Comparison of ENCODE assay signal across 23 cellular contexts in genomic region chr15:69824877-69825406, GRCh38.
"Had no signal": no experiment of that assay in that cellular context is flagged by ENCODE, and none has a peak within 500 bp of the region (broad histone marks: within the 10 kb centered on the region; RNA-seq: fewer than 3 reads in every experiment).

No MANE protein-coding gene starts in this region.

- H3K36me3 Mint-ChIP-seq: naive thymus-derived CD4-positive, alpha-beta T cell; natural killer cell treated with Interleukin-12 subunit alpha and Interleukin-12 subunit beta and Interleukin-15 and Interleukin-18, amount 100 ng/mL, for 72 hours; stimulated activated naive B cell treated with anti-CD40 and anti-IgM and Interleukin-4, amounts not matched to agents 10 μg/mL and 1 μg/mL and 100 μg/mL, for 72 hours had no signal

- H3K9me3 ChIP-seq: left ventricle myocardium inferior, mucosa of descending colon, right atrium auricular region, stomach, testis, thyroid gland, transverse colon, upper lobe of left lung had no signal

- H2AFZ ChIP-seq: hepatocyte, parathyroid adenoma had no signal

- H3K4me3 Mint-ChIP-seq: naive thymus-derived CD4-positive, alpha-beta T cell; natural killer cell treated with Interleukin-12 subunit alpha and Interleukin-12 subunit beta and Interleukin-15 and Interleukin-18, amount 100 ng/mL, for 72 hours; stimulated activated naive B cell treated with anti-CD40 and anti-IgM and Interleukin-4, amounts not matched to agents 10 μg/mL and 1 μg/mL and 100 μg/mL, for 72 hours had no signal

- H3K9ac ChIP-seq: parathyroid adenoma had no signal

- H3K27ac ChIP-seq: hepatocyte, left ventricle myocardium inferior, parathyroid adenoma, right atrium auricular region, skin epidermis, stomach, testis, thyroid gland, transverse colon, upper lobe of left lung had no signal

- H3K36me3 ChIP-seq: left ventricle myocardium inferior, right atrium auricular region, stomach, thyroid gland, transverse colon, upper lobe of left lung had no signal

- H3K4me3 ChIP-seq: hepatocyte, left ventricle myocardium inferior, lung, mucosa of descending colon, right atrium auricular region, skin epidermis, stomach, testis, thyroid gland, transverse colon, upper lobe of left lung had no signal

- ATAC-seq: mucosa of descending colon; naive thymus-derived CD4-positive, alpha-beta T cell; natural killer cell treated with Interleukin-12 subunit alpha and Interleukin-12 subunit beta and Interleukin-15 and Interleukin-18, amount 100 ng/mL, for 72 hours; sciatic nerve; stimulated activated naive B cell treated with anti-CD40 and anti-IgM and Interleukin-4, amounts not matched to agents 10 μg/mL and 1 μg/mL and 100 μg/mL, for 72 hours; stimulated activated naive CD8-positive, alpha-beta T cell treated with anti-CD3 and anti-CD28 coated beads, Interleukin-15, Interleukin-2, amounts not matched to agents 100 U/mL and 50 U/mL, for 24 hours had no signal

- DNase-seq: islet precursor cell; left ventricle myocardium inferior; midbrain; mucosa of descending colon; naive thymus-derived CD4-positive, alpha-beta T cell; stimulated activated CD4-positive, alpha-beta T cell treated with anti-CD3 and anti-CD28 coated beads, Interleukin-12 subunit alpha, Interleukin-12 subunit beta, amount 100 ng/mL, for 4 hours; stimulated activated CD4-positive, alpha-beta T cell treated with anti-CD3 and anti-CD28 coated beads, Interleukin-15, amount 100 ng/mL, for 24 hours; stimulated activated CD4-positive, alpha-beta T cell treated with anti-CD3 and anti-CD28 coated beads, Interleukin-2, amount 100 ng/mL, for 24 hours; stimulated activated CD4-positive, alpha-beta T cell treated with anti-CD3 and anti-CD28 coated beads, Interleukin-4, amount 100 ng/mL, for 1 hour; stimulated activated naive B cell treated with anti-CD40 and anti-IgM and Interleukin-4, amounts not matched to agents 10 μg/mL and 1 μg/mL and 100 μg/mL, for 72 hours; stimulated activated naive CD8-positive, alpha-beta T cell treated with anti-CD3 and anti-CD28 coated beads, Interleukin-15, Interleukin-2, amounts not matched to agents 100 U/mL and 50 U/mL, for 24 hours; stomach; testis; thyroid gland; transverse colon; upper lobe of left lung had no signal

- H3K4me2 ChIP-seq: hepatocyte had no signal

- H3K9me3 Mint-ChIP-seq: natural killer cell treated with Interleukin-12 subunit alpha and Interleukin-12 subunit beta and Interleukin-15 and Interleukin-18, amount 100 ng/mL, for 72 hours; stimulated activated naive B cell treated with anti-CD40 and anti-IgM and Interleukin-4, amounts not matched to agents 10 μg/mL and 1 μg/mL and 100 μg/mL, for 72 hours had no signal

- H3K27ac Mint-ChIP-seq: naive thymus-derived CD4-positive, alpha-beta T cell; natural killer cell treated with Interleukin-12 subunit alpha and Interleukin-12 subunit beta and Interleukin-15 and Interleukin-18, amount 100 ng/mL, for 72 hours; stimulated activated naive B cell treated with anti-CD40 and anti-IgM and Interleukin-4, amounts not matched to agents 10 μg/mL and 1 μg/mL and 100 μg/mL, for 72 hours had no signal

- H3K4me1 ChIP-seq: left ventricle myocardium inferior, parathyroid adenoma, right atrium auricular region, stomach, testis had no signal

- H3K27me3 ChIP-seq: hepatocyte, right atrium auricular region, stomach, testis, thyroid gland, upper lobe of left lung had no signal
